In the genomic region with DNA sequence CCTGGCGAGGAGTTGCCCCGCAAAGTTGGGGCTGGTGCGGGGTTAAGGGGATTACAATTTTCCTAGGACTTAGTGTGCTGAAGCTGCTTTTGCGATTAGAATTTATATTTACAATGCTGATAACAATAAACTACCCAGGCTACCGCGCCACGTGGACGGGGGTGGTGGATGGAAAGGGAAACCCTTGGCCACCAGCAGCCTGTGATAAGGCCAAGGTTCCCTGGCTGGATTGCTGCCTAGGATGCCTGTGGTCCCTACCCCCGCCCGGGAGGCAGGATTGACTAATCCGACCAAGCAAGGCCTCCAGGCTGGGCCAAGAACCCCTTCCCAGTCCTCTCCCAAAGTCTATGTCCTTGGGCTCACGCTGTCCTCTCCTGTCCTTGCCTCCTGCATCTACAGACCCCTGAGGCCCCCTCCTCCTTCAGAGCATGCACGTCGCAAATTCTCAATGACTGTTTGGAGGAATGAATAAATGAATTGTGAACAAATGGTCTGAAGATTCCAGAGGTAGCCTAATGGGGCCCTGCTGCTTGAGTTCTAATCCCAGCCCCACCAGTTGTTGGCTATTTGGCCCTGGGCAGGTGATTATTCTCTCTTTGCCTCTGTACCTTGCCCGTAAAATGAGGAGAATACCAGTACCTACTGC, we compare ENCODE assay signal across 8 cellular contexts. TPM values are rescaled to one million over a fixed set of nuclear protein-coding genes. Genes with fewer than 3 reads are reported as not detected.
DNase-seq lines count a peak whose midpoint lies in the region; ATAC-seq and TF ChIP-seq lines count a peak whose summit lies in the region.
"Had no signal": no experiment of that assay in that cellular context is flagged by ENCODE, and none has a peak within 500 bp of the region (broad histone marks: within the 10 kb centered on the region; RNA-seq: fewer than 3 reads in every experiment).

No MANE protein-coding gene starts in this region.

- H3K36me3 ChIP-seq in upper lobe of right lung, result no peaks in the 10 kb centered on the region

- peak overlapping the region; percentile 83 for H3K27ac ChIP-seq in upper lobe of right lung

- no peaks in the 10 kb centered on the region for H3K27me3 ChIP-seq in upper lobe of right lung

- ATAC-seq in upper lobe of right lung (peak; percentile 69), HG03432 (IDR thresholded peaks at IDR 0.05; ENCODE audit: unreplicated experiment) (no peak), GM19452 (IDR thresholded peaks at IDR 0.05; ENCODE audit: unreplicated experiment) (no peak)

- H3K4me1 ChIP-seq in upper lobe of right lung, result peaks cover 19% of the 10 kb centered on the region

- TF ChIP-seq CTCF in epithelial cell of esophagus (IDR thresholded peaks at IDR 0.05; ENCODE audit: insufficient read depth, low read depth, low read length, missing control alignments), result no peak
- TF ChIP-seq CTCF in upper lobe of right lung (IDR thresholded peaks at IDR 0.05), result no peak

- intact Hi-C loops in upper lobe of right lung (cut with DNase I), result no loop called here

- H3K9me3 ChIP-seq in upper lobe of right lung, result no peaks in the 10 kb centered on the region

- DNase-seq in NCI-H82 (lab: John Stamatoyannopoulos, UW) (peak; percentile 56), epithelial cell of esophagus (ENCODE audit: low read depth) (no peak), mucosa of gallbladder (ENCODE audit: low spot score) (peak; percentile 85), upper lobe of right lung (peak; percentile 82)
- no peak for DNase-seq in activated CD8-positive, alpha-beta memory T cell treated with anti-CD3 and anti-CD28 coated beads, Interleukin-2, amount 50 U/mL, for 48 hours
- DNase-seq: NCI-H2029 had no signal

- H3K4me3 ChIP-seq in epithelial cell of esophagus (ENCODE audit: low read length) (peak overlapping the region; percentile 28), upper lobe of right lung (peak overlapping the region; percentile 56)

RNA-seq across cellular contexts. Expression of gene CHKA, which starts 7.6 kb away (rescaled TPM):
- total RNA-seq in mucosa of gallbladder (61.4 TPM), upper lobe of right lung (53.3 TPM)

Comparison
In these comparisons a context has a peak if more than half of its experiments do, and no peak if none do; other contexts are left out.
1. DNase-seq: peak in NCI-H82 (single experiment), mucosa of gallbladder (single experiment) and upper lobe of right lung (single experiment); none in epithelial cell of esophagus (single experiment) and activated CD8-positive, alpha-beta memory T cell treated with anti-CD3 and anti-CD28 coated beads, Interleukin-2, amount 50 U/mL, for 48 hours (single experiment).